In the genomic region with DNA sequence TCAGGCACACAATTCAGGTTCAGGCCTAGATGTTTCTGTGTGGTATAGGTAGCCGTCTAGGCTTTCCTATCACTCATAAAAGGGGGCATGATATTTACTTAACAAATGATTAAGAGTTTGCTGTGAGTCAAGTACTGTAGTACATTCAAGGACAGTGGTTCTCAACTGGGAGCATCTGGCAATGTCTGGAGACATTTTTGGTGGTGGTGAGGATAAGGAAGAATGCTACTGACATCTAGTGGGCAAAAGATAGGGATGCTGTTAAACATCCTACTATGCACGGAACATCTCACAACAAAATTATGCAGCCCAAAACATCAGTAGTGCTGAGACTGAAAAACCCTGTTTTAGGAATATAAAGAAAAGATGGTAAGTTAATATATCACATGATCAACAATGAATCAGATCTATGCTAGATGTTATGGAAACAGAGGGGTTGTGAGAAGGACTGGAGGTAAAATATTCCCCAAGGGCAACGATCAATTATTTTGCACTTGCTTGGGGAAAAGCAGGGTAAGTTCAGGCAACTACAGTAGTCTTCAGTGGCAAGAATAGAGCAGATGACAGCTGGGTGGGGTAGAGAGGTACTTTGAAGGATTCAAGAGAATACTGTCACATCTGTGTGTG, we compare ENCODE assay signal across 8 cellular contexts. TPM values are rescaled to one million over a fixed set of nuclear protein-coding genes. Genes with fewer than 3 reads are reported as not detected.
DNase-seq lines count a peak whose midpoint lies in the region; ATAC-seq and TF ChIP-seq lines count a peak whose summit lies in the region.

No MANE protein-coding gene starts in this region.

- ATAC-seq in heart right ventricle (no peak), GM21717 (IDR thresholded peaks at IDR 0.05; ENCODE audit: unreplicated experiment) (no peak), HG02798 (IDR thresholded peaks at IDR 0.05; ENCODE audit: poor library complexity, unreplicated experiment) (no peak)

- H3K27me3 ChIP-seq in heart right ventricle (no peaks in the 10 kb centered on the region), right atrium auricular region (no peaks in the 10 kb centered on the region), colonic mucosa (no peaks in the 10 kb centered on the region)

- H3K27ac ChIP-seq in heart right ventricle: no peak overlapping the region
- H3K27ac ChIP-seq in right atrium auricular region: no peak overlapping the region
- no peak overlapping the region for H3K27ac ChIP-seq in colonic mucosa

- intact Hi-C loops in heart right ventricle (cut with DNase I): loop anchor here in 1 of 10 donors (10.0 kb wide), 1 partner anchor 1039 kb away; the partner anchor contains the start of gene RPL5
- intact Hi-C loops in colonic mucosa (cut with DNase I): no loop called here

- H3K4me1 ChIP-seq in heart right ventricle: peaks cover 0 to 30% (median 27%) of the 10 kb centered on the region in 9 donors
- H3K4me1 ChIP-seq in right atrium auricular region: peaks cover 0 to 26% of the 10 kb centered on the region in 2 donors
- H3K4me1 ChIP-seq in colonic mucosa: peaks cover 11% of the 10 kb centered on the region

- DNase-seq in heart right ventricle (no peak), right atrium auricular region (ENCODE audit: low spot score) (no peak), NCI-H460 (ENCODE audit: extremely low read depth, low read depth) (peak; percentile 33), colonic mucosa (no peak), pons (ENCODE audit: low spot score) (peak; percentile 19), iPS-NIHi11 (ENCODE audit: low spot score) (no peak)

- H3K9me3 ChIP-seq in heart right ventricle: no peaks in the 10 kb centered on the region
- no peaks in the 10 kb centered on the region for H3K9me3 ChIP-seq in right atrium auricular region
- H3K9me3 ChIP-seq in colonic mucosa: no peaks in the 10 kb centered on the region

- peaks cover 0 to 88% (median 65%) of the 10 kb centered on the region in 9 donors for H3K36me3 ChIP-seq in heart right ventricle
- H3K36me3 ChIP-seq in right atrium auricular region: peaks cover 76% of the 10 kb centered on the region
- H3K36me3 ChIP-seq in colonic mucosa: peaks cover 21% of the 10 kb centered on the region

- H3K9ac ChIP-seq in colonic mucosa (ENCODE audit: low read depth in 2 of 2, low read length in 2 of 2): no peak overlapping the region

- no peak overlapping the region for H3K4me3 ChIP-seq in heart right ventricle
- H3K4me3 ChIP-seq in right atrium auricular region: no peak overlapping the region
- H3K4me3 ChIP-seq in colonic mucosa: no peak overlapping the region

- 69 to 75% methylated on average over 3 of the region's 3 CpGs for WGBS in heart right ventricle, 2 donors

- TF ChIP-seq CTCF in heart right ventricle (IDR thresholded peaks at IDR 0.05) (peak in 7 of 9 donors; percentile 38 to 56 (median 50)), right atrium auricular region (IDR thresholded peaks at IDR 0.05) (peak in 1 of 2 donors; percentile 54), colonic mucosa (IDR thresholded peaks at IDR 0.05) (peak; percentile 29)

RNA-seq across cellular contexts. Expression of gene DNTTIP2, which starts 4.9 kb away (rescaled TPM):
- 10 to 100 TPM; 33.9 to 44.3 (median 41.7) TPM for total RNA-seq in heart right ventricle
- polyA plus RNA-seq in heart right ventricle: 10 to 100 TPM; 40.1 to 64.7 TPM
- 10 to 100 TPM; 19.7 to 24.7 TPM for total RNA-seq in right atrium auricular region
- 57.7 and 61.2 TPM in 2 replicates for total RNA-seq in NCI-H460 (2014; rRNA removed; shearing (Covaris generic))
- polyA plus RNA-seq in NCI-H460 (2014; cell fraction: nucleus; rRNA removed): 25.3 and 34.6 TPM in 2 replicates
- total RNA-seq in colonic mucosa: 10 to 100 TPM; 36.1 to 36.4 TPM

RNA-seq across cellular contexts. Expression of gene GCLM, which starts 35.1 kb away (rescaled TPM):
- total RNA-seq in heart right ventricle (10 to 100 TPM in 7 of 10 donors, 1 to 10 TPM in 3; 7.6 to 15.5 (median 10.6) TPM), right atrium auricular region (1 to 10 TPM; 7.5 to 8.5 TPM), colonic mucosa (10 to 100 TPM; 17.7 to 19.4 TPM)
- 1 to 10 TPM; 1.9 to 4.4 TPM for polyA plus RNA-seq in heart right ventricle
- 89.8 and 95.4 TPM in 2 replicates for total RNA-seq in NCI-H460 (2014; rRNA removed; shearing (Covaris generic))
- polyA plus RNA-seq in NCI-H460 (2014; cell fraction: nucleus; rRNA removed): 45.1 and 57.1 TPM in 2 replicates

Comparison
In these comparisons a context has a peak if more than half of its experiments do, and no peak if none do; other contexts are left out.
1. DNase-seq: peak in NCI-H460 (single experiment) and pons (single experiment); none in heart right ventricle (0 of 2), right atrium auricular region (single experiment), colonic mucosa (single experiment) and iPS-NIHi11 (single experiment).